10 cellular contexts compared by ENCODE assay signal in genomic region chr9:120386390-120387131, GRCh38.
DNase-seq lines count a peak whose midpoint lies in the region; ATAC-seq, FAIRE-seq and TF ChIP-seq lines count a peak whose summit lies in the region.
"Had no signal": no experiment of that assay in that cellular context is flagged by ENCODE, and none has a peak within 500 bp of the region (broad histone marks: within the 10 kb centered on the region; RNA-seq: fewer than 3 reads in every experiment).

No MANE protein-coding gene starts in this region.

- no peak for FAIRE-seq in A549 (lab: Jason Lieb, UNC)
- FAIRE-seq in RCC 7860 (lab: Jason Lieb, UNC), result no peak
- FAIRE-seq: frontal cortex had no signal

- intact Hi-C loops in left lung (cut with DNase I), result no loop called here

- H3K4me1 Mint-ChIP-seq in WTC11, result peaks cover 6% of the 10 kb centered on the region
- H3K4me1 Mint-ChIP-seq: naive B cell had no signal

- H3K27me3 Mint-ChIP-seq in WTC11 (ENCODE audit: low read depth), result no peaks in the 10 kb centered on the region
- H3K27me3 Mint-ChIP-seq: naive B cell had no signal

- peaks cover 16% of the 10 kb centered on the region for H3K36me3 Mint-ChIP-seq in WTC11

- no peak overlapping the region for H3K4me3 Mint-ChIP-seq in WTC11
- H3K4me3 Mint-ChIP-seq: naive B cell had no signal

- H3K4me2 ChIP-seq in A549, result 0 out of 3 replicates have a peak overlapping the region, but pooled peaks have one; percentile 20

- H3K27me3 ChIP-seq in left lung, result no peaks in the 10 kb centered on the region

- peak overlapping the region; percentile 60; the same call in 1 of the 2 replicates for H3K27ac Mint-ChIP-seq in WTC11

- H3K9me3 Mint-ChIP-seq in WTC11, result no peaks in the 10 kb centered on the region
- H3K9me3 Mint-ChIP-seq: naive B cell had no signal

- no peak overlapping the region for H3K4me3 ChIP-seq in A549
- no peak overlapping the region for H3K4me3 ChIP-seq in left lung

- TF ChIP-seq EP300 in A549 (IDR thresholded peaks at IDR 0.05), result no peak

- CTCF ChIA-PET in A549 (lab: Yijun Ruan, JAX) (interaction anchor here (0.5 to 0.7 kb wide), 2 partner anchors 37 to 91 kb away, joined by 3 read pairs; no protein-coding TSS in a partner anchor), WTC11 (lab: Charles Lee) (interaction anchor here (0.9 kb wide), 1 partner anchor 91 kb away, joined by 3 read pairs; no protein-coding TSS in a partner anchor)

- TF ChIP-seq CTCF in A549 (IDR thresholded peaks at IDR 0.05) (no peak), WTC11 (IDR thresholded peaks at IDR 0.05) (no peak), left lung (IDR thresholded peaks at IDR 0.05) (no peak)

- DNase-seq in A549 (ENCODE audit: low read depth in 1 of 2, low spot score in 1 of 2) (no peak), NCI-H1417 treated with DMSO at 0.1 percent for 48 hours (lab: John Stamatoyannopoulos, UW) (peak; percentile 89), WTC11 (ENCODE audit: low spot score) (no peak), left lung (no peak), COLO829 (ENCODE audit: low spot score) (no peak), RCC 7860 (ENCODE audit: low spot score) (no peak)
- DNase-seq: naive B cell had no signal

- 78% methylated on average over 11 of the region's 11 CpGs for WGBS in A549 (ENCODE audit: missing lambda C conversion rate)

- H3K36me3 ChIP-seq in left lung, result peaks cover 0 to 46% of the 10 kb centered on the region in 2 donors

- TF ChIP-seq RAD21 in A549 (conservative IDR thresholded peaks at IDR 0.05 in 1 of 2, IDR thresholded peaks at IDR 0.05 in 1 of 2), result no peak

- H3K27ac ChIP-seq in A549 (peak overlapping the region; percentile 33 to 34; a peak in 4 of 6 replicates), left lung (no peak overlapping the region)

- POLR2A ChIA-PET in A549 (lab: Yijun Ruan, JAX), result no interaction called here
- POLR2A ChIA-PET in WTC11 (lab: Charles Lee), result no interaction called here

- ATAC-seq in A549 (peak in 1 of 2 experiments; percentile 9; a peak in 3 of 6 replicates), WTC11 (no peak), left lung (peak; percentile 26), HG03135 (IDR thresholded peaks at IDR 0.05; ENCODE audit: unreplicated experiment) (no peak), HG02885 (IDR thresholded peaks at IDR 0.05; ENCODE audit: poor library complexity, unreplicated experiment) (no peak)

- H3K4me1 ChIP-seq in A549, result peaks cover 38% of the 10 kb centered on the region
- H3K4me1 ChIP-seq in left lung, result no peaks in the 10 kb centered on the region

- H3K9me3 ChIP-seq in A549 (no peaks in the 10 kb centered on the region), left lung (no peaks in the 10 kb centered on the region)

- TF ChIP-seq POLR2A in A549 (IDR thresholded peaks at IDR 0.05; ENCODE audit: low read length), result no peak

TF ChIP-seq in A549, 52 proteins besides CTCF, POLR2A, EP300 and RAD21:
- TF ChIP-seq USF2 (IDR thresholded peaks at IDR 0.05) (no peak), HOXA7 (CRISPR knock-in tag; IDR thresholded peaks at IDR 0.05) (no peak), MAX (IDR thresholded peaks at IDR 0.05) (no peak), NFE2L2 (conservative IDR thresholded peaks at IDR 0.05; ENCODE audit: low read length) (no peak)

TF ChIP-seq in WTC11, 78 proteins besides CTCF, POLR2A, EP300 and RAD21 (continues in another document):
- TF ChIP-seq ZNF232 (CRISPR knock-in tag; IDR thresholded peaks at IDR 0.05) (no peak), SP1 (CRISPR knock-in tag; conservative IDR thresholded peaks at IDR 0.05) (no peak), ATF3 (CRISPR knock-in tag; conservative IDR thresholded peaks at IDR 0.05) (no peak), ZNF317 (CRISPR knock-in tag; IDR thresholded peaks at IDR 0.05; ENCODE audit: borderline replicate concordance, low read depth) (no peak), E2F4 (CRISPR knock-in tag; IDR thresholded peaks at IDR 0.05; ENCODE audit: borderline replicate concordance, low read depth) (no peak), NFYB (CRISPR knock-in tag; conservative IDR thresholded peaks at IDR 0.05; ENCODE audit: low read depth) (no peak), ZNF512 (CRISPR knock-in tag; IDR thresholded peaks at IDR 0.05; ENCODE audit: borderline replicate concordance) (no peak), JUN (CRISPR knock-in tag; IDR thresholded peaks at IDR 0.05) (no peak), ATF6 (CRISPR knock-in tag; IDR thresholded peaks at IDR 0.05) (no peak), ZNF425 (CRISPR knock-in tag; conservative IDR thresholded peaks at IDR 0.05) (no peak), NFE2L1 (CRISPR knock-in tag; IDR thresholded peaks at IDR 0.05) (no peak), AR (CRISPR knock-in tag; IDR thresholded peaks at IDR 0.05) (no peak)

Comparison
In these comparisons a context has a peak if more than half of its experiments do, and no peak if none do; other contexts are left out.
1. H3K27ac ChIP-seq: peak in A549 (2 of 2); none in left lung (0 of 2).